In the genomic region with DNA sequence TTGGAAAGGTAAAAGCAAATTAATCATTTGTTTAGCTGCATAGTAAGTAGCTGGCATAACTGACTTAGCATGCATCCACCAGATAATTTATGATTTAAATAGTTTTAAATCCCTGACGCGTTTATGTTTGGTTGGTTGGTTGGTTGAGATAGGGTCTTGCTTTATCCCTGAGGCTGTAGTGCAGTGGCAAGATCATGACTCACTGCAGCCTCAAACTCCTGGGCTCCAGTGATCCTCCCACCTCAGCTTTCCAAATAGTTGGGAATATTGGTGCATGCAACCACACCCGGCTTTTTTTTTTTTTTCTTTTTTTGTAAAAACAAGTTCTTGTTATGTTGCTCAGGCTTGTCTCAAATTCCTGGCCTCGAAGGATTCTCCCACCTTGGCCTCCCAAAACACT, we compare ENCODE assay signal across 14 cellular contexts.
DNase-seq lines count a peak whose midpoint lies in the region; ATAC-seq and TF ChIP-seq lines count a peak whose summit lies in the region.
"Had no signal": no experiment of that assay in that cellular context is flagged by ENCODE, and none has a peak within 500 bp of the region (broad histone marks: within the 10 kb centered on the region; RNA-seq: fewer than 3 reads in every experiment).

No MANE protein-coding gene starts in this region.

- no peak overlapping the region for H3K4me3 Mint-ChIP-seq in type B pancreatic cell
- H3K4me3 Mint-ChIP-seq: B cell; CD4-positive, alpha-beta T cell had no signal

- DNase-seq in HT1080 (ENCODE audit: low read depth) (peak; percentile 9), RWPE1 (ENCODE audit: low spot score) (peak; percentile 18), epithelial cell of esophagus (ENCODE audit: low read depth) (peak; percentile 68), omental fat pad (ENCODE audit: low spot score) (no peak), NCI-H774 (lab: John Stamatoyannopoulos, UW) (no peak), type B pancreatic cell (ENCODE audit: extremely low spot score, unreplicated experiment) (no peak), GM03348 (ENCODE audit: low spot score) (no peak)
- DNase-seq: C1 segment of cervical spinal cord; Calu3; CD4-positive, alpha-beta T cell; DMS 273 treated with DMSO at 0.1 percent for 48 hours had no signal

- no peak for TF ChIP-seq CTCF in RWPE1 (conservative IDR thresholded peaks at IDR 0.05; ENCODE audit: low read depth)
- TF ChIP-seq CTCF in epithelial cell of esophagus (IDR thresholded peaks at IDR 0.05; ENCODE audit: insufficient read depth, low read depth, low read length, missing control alignments): no peak
- TF ChIP-seq CTCF in omental fat pad (IDR thresholded peaks at IDR 0.05): no peak
- no peak for TF ChIP-seq CTCF in type B pancreatic cell (conservative IDR thresholded peaks at IDR 0.05)

- H3K27ac ChIP-seq in RWPE1: no peak overlapping the region
- H3K27ac ChIP-seq: HL-60 had no signal

- no peak overlapping the region for H3K27ac Mint-ChIP-seq in type B pancreatic cell
- H3K27ac Mint-ChIP-seq: B cell; CD4-positive, alpha-beta T cell had no signal

- peaks cover 10% of the 10 kb centered on the region for H3K9me3 Mint-ChIP-seq in type B pancreatic cell
- H3K9me3 Mint-ChIP-seq: CD4-positive, alpha-beta T cell had no signal

- no peak overlapping the region for H3K4me3 ChIP-seq in epithelial cell of esophagus (ENCODE audit: low read length)

- ATAC-seq in omental fat pad (ENCODE audit: low FRiP score): peak; percentile 68
- ATAC-seq: HCT116 had no signal

- H3K36me3 Mint-ChIP-seq in type B pancreatic cell: no peaks in the 10 kb centered on the region

- CTCF ChIA-PET in RWPE1 (lab: Yijun Ruan, JAX): no interaction called here

- POLR2A ChIA-PET in RWPE1 (lab: Yijun Ruan, JAX; ENCODE audit: low non-redundant PET): no interaction called here

- no peaks in the 10 kb centered on the region for H3K27me3 Mint-ChIP-seq in type B pancreatic cell

- no peaks in the 10 kb centered on the region for H3K4me1 Mint-ChIP-seq in type B pancreatic cell (ENCODE audit: unreplicated experiment)

Comparison
In these comparisons a context has a peak if more than half of its experiments do, and no peak if none do; other contexts are left out.
1. DNase-seq: peak in HT1080 (single experiment), RWPE1 (single experiment) and epithelial cell of esophagus (single experiment); none in omental fat pad (single experiment), NCI-H774 (single experiment), type B pancreatic cell (single experiment) and GM03348 (single experiment).